ENCODE assay signal across 1 cellular context in the genomic region with DNA sequence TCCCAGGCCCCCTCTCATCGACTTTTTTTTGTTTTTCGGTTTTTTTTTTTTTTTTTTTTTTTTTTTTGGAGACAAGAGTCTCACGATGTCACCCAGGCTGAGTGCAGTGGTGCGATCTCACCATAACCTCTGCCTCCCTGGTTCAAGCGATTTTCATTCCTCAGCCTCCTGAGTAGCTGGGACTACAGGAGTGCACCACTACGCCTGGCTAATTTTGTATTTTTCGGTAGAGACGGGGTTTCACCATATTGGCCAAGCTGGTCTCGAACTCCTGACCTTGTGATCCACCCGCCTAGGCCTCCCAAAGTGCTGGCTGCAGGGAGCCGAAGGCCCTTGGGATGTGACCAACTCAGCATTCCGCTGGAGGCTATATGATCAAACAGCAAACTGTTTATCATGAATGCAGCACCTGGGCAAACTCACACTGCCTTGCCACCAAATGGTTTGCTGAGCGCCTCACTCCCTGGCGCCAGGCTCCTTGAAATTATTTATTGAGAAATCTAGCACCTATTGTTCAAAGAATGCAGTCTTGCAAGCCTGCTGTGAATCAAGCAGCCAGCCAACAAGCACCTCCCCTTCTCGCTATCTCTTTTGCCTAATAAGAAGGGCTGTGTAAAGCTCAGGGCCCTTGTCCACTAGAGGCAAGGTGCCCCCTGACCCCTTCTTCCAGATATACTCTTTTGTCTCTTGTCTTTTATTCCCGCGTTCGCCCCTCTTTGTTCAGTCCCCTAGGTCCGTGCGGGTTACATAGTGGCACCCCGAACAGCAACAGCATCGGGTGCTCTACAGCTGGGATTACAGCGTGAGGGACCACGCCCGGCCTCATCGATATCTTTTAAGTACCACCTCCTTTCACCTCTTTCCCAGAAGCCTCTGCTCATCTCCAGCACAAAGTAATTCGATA.
TF ChIP-seq lines count a peak whose summit lies in the region.

No MANE protein-coding gene starts in this region.

TF ChIP-seq in A549, 52 proteins besides CTCF, POLR2A, EP300 and RAD21 (continued from another document):
- TF ChIP-seq, protein P1, sequence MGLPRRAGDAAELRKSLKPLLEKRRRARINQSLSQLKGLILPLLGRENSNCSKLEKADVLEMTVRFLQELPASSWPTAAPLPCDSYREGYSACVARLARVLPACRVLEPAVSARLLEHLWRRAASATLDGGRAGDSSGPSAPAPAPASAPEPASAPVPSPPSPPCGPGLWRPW (IDR thresholded peaks at IDR 0.05), result no peak
- TF ChIP-seq, protein P2, sequence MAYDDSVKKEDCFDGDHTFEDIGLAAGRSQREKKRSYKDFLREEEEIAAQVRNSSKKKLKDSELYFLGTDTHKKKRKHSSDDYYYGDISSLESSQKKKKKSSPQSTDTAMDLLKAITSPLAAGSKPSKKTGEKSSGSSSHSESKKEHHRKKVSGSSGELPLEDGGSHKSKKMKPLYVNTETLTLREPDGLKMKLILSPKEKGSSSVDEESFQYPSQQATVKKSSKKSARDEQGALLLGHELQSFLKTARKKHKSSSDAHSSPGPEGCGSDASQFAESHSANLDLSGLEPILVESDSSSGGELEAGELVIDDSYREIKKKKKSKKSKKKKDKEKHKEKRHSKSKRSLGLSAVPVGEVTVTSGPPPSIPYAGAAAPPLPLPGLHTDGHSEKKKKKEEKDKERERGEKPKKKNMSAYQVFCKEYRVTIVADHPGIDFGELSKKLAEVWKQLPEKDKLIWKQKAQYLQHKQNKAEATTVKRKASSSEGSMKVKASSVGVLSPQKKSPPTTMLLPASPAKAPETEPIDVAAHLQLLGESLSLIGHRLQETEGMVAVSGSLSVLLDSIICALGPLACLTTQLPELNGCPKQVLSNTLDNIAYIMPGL (CRISPR knock-in tag; IDR thresholded peaks at IDR 0.05; ENCODE audit: borderline replicate concordance), result no peak
- no peak for TF ChIP-seq MYC (IDR thresholded peaks at IDR 0.05; ENCODE audit: borderline replicate concordance, low read length)
- TF ChIP-seq, protein P3, sequence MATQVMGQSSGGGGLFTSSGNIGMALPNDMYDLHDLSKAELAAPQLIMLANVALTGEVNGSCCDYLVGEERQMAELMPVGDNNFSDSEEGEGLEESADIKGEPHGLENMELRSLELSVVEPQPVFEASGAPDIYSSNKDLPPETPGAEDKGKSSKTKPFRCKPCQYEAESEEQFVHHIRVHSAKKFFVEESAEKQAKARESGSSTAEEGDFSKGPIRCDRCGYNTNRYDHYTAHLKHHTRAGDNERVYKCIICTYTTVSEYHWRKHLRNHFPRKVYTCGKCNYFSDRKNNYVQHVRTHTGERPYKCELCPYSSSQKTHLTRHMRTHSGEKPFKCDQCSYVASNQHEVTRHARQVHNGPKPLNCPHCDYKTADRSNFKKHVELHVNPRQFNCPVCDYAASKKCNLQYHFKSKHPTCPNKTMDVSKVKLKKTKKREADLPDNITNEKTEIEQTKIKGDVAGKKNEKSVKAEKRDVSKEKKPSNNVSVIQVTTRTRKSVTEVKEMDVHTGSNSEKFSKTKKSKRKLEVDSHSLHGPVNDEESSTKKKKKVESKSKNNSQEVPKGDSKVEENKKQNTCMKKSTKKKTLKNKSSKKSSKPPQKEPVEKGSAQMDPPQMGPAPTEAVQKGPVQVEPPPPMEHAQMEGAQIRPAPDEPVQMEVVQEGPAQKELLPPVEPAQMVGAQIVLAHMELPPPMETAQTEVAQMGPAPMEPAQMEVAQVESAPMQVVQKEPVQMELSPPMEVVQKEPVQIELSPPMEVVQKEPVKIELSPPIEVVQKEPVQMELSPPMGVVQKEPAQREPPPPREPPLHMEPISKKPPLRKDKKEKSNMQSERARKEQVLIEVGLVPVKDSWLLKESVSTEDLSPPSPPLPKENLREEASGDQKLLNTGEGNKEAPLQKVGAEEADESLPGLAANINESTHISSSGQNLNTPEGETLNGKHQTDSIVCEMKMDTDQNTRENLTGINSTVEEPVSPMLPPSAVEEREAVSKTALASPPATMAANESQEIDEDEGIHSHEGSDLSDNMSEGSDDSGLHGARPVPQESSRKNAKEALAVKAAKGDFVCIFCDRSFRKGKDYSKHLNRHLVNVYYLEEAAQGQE (IDR thresholded peaks at IDR 0.05), result no peak
- TF ChIP-seq POLR2AphosphoS2 (conservative IDR thresholded peaks at IDR 0.05; ENCODE audit: low read length), result no peak
